Comparison of ENCODE assay signal across 13 cellular contexts in genomic region chr3:101567528-101568317, GRCh38. TPM values are rescaled to one million over a fixed set of nuclear protein-coding genes. Genes with fewer than 3 reads are reported as not detected.
DNase-seq lines count a peak whose midpoint lies in the region; ATAC-seq, FAIRE-seq and TF ChIP-seq lines count a peak whose summit lies in the region.
"Had no signal": no experiment of that assay in that cellular context is flagged by ENCODE, and none has a peak within 500 bp of the region (broad histone marks: within the 10 kb centered on the region; RNA-seq: fewer than 3 reads in every experiment).

No MANE protein-coding gene starts in this region.

- no peak overlapping the region for H4K5ac ChIP-seq in H9 (ENCODE audit: insufficient read length, low read depth, low read length)

- no peak overlapping the region for H4K8ac ChIP-seq in H9 (replicated peaks; ENCODE audit: insufficient read length, low read depth, low read length)

- no peak overlapping the region for H2AFZ ChIP-seq in H9 (ENCODE audit: low read length)

- H2BK120ac ChIP-seq in H9 (ENCODE audit: low read depth, low read length, poor library complexity, severe bottlenecking), result no peak overlapping the region

- H3K27me3 ChIP-seq in adipocyte (replicated peaks; ENCODE audit: control insufficient read depth, insufficient read depth, low read length) (no peaks in the 10 kb centered on the region), H9 (ENCODE audit: insufficient read depth, low read length) (no peaks in the 10 kb centered on the region)
- H3K27me3 ChIP-seq: foreskin keratinocyte had no signal

- no peak overlapping the region for H3K23ac ChIP-seq in H9 (ENCODE audit: insufficient read length, low read depth, low read length)

- no peak overlapping the region for H3K27ac ChIP-seq in H9 (ENCODE audit: insufficient read length, low read depth, low read length)
- H3K27ac ChIP-seq: coronary artery, foreskin keratinocyte had no signal

- no peaks in the 10 kb centered on the region for H3K9me3 Mint-ChIP-seq in T-helper 1 cell treated with Interleukin-12 subunit alpha and Interleukin-12 subunit beta and Interleukin-4 antibody, amounts not matched to agents 30 μg/mL and 1 μg/mL, for 36 hours
- no peaks in the 10 kb centered on the region for H3K9me3 Mint-ChIP-seq in H9

- H2BK20ac ChIP-seq in H9 (ENCODE audit: low read depth, low read length, poor library complexity, severe bottlenecking), result no peak overlapping the region

- no peaks in the 10 kb centered on the region for H3K23me2 ChIP-seq in H9 (ENCODE audit: insufficient read length, low read depth, low read length, poor library complexity, severe bottlenecking)

- H3K14ac ChIP-seq in H9 (ENCODE audit: insufficient read depth, low read length), result no peak overlapping the region

- peaks cover 34% of the 10 kb centered on the region for H3K36me3 Mint-ChIP-seq in T-helper 1 cell treated with Interleukin-12 subunit alpha and Interleukin-12 subunit beta and Interleukin-4 antibody, amounts not matched to agents 30 μg/mL and 1 μg/mL, for 36 hours (ENCODE audit: low read depth)
- H3K36me3 Mint-ChIP-seq in H9 (ENCODE audit: insufficient read depth in 1 of 3, low read depth in 3 of 3), result peaks cover 26 to 37% (median 34%) of the 10 kb centered on the region in 3 experiments; a peak in 6 of 7 replicates

- no peak overlapping the region for H3K4ac ChIP-seq in H9 (ENCODE audit: low read depth, low read length)

- H4K20me1 ChIP-seq in H9 (ENCODE audit: control insufficient read depth, insufficient read depth, insufficient read length), result no peaks in the 10 kb centered on the region

- H3K4me3 Mint-ChIP-seq in T-helper 1 cell treated with Interleukin-12 subunit alpha and Interleukin-12 subunit beta and Interleukin-4 antibody, amounts not matched to agents 30 μg/mL and 1 μg/mL, for 36 hours, result no peak overlapping the region
- H3K4me3 Mint-ChIP-seq in H9, result no peak overlapping the region

- peaks cover 19% of the 10 kb centered on the region for H3K36me3 ChIP-seq in adipocyte (ENCODE audit: control insufficient read depth, insufficient read depth, low read length, severe bottlenecking)

- H3T11ph ChIP-seq in H9 (ENCODE audit: low read length), result no peak overlapping the region

- peaks cover 15% of the 10 kb centered on the region for H3K79me2 ChIP-seq in H9 (ENCODE audit: insufficient read depth, low read length)

- H3K4me3 ChIP-seq in adipocyte (ENCODE audit: low read length), result no peak overlapping the region
- H3K4me3 ChIP-seq: coronary artery had no signal

- FAIRE-seq in GM12891 (lab: Jason Lieb, UNC), result no peak
- FAIRE-seq: keratinocyte had no signal

- no CpG with 5 or more reads among the region's 6 CpGs for WGBS in H9 (ENCODE audit: extremely low coverage, insufficient read length, low lambda C conversion rate)

- ATAC-seq in HG03342 (IDR thresholded peaks at IDR 0.05; ENCODE audit: unreplicated experiment), result no peak
- ATAC-seq: foreskin keratinocyte had no signal

- H3K27ac Mint-ChIP-seq in T-helper 1 cell treated with Interleukin-12 subunit alpha and Interleukin-12 subunit beta and Interleukin-4 antibody, amounts not matched to agents 30 μg/mL and 1 μg/mL, for 36 hours, result peak overlapping the region; percentile 38
- peak overlapping the region in 1 of 3 experiments; percentile 18; a peak in 1 of 7 replicates for H3K27ac Mint-ChIP-seq in H9

- no peak overlapping the region for H3K18ac ChIP-seq in H9 (ENCODE audit: insufficient read length, low read depth, low read length)

- H3K79me1 ChIP-seq in H9 (ENCODE audit: insufficient read depth, low read depth, low read length, poor library complexity, severe bottlenecking), result peaks cover 3% of the 10 kb centered on the region

- no peak overlapping the region for H3K56ac ChIP-seq in H9 (ENCODE audit: insufficient read length, low read depth, low read length)

- H2AK5ac ChIP-seq in H9 (ENCODE audit: insufficient read length, low read length), result no peak overlapping the region

- H3K9me3 ChIP-seq in adipocyte (ENCODE audit: control insufficient read depth, low read length), result no peaks in the 10 kb centered on the region
- no peaks in the 10 kb centered on the region for H3K9me3 ChIP-seq in H9 (ENCODE audit: control insufficient read depth, low read depth, low read length)

- TF ChIP-seq CTCF in H9 (conservative IDR thresholded peaks at IDR 0.05), result no peak

- H2BK15ac ChIP-seq in H9 (ENCODE audit: low read depth, low read length), result no peak overlapping the region

- H2BK5ac ChIP-seq in H9 (ENCODE audit: insufficient read length, low read length), result no peak overlapping the region

- DNase-seq in GM12891 (ENCODE audit: insufficient read length, low spot score) (no peak), adipocyte (ENCODE audit: low read depth) (peak; percentile 44), NCI-H146 (lab: John Stamatoyannopoulos, UW) (no peak), H9 (no peak)
- DNase-seq in stimulated activated CD4-positive, alpha-beta T cell treated with anti-CD3 and anti-CD28 coated beads, Interleukin-2, amount 100 ng/mL, for 4 hours (ENCODE audit: low read depth), result peak; percentile 48
- DNase-seq in NK-92 treated with Interleukin-12 subunit alpha and Interleukin-12 subunit beta, amount 100 ng/mL, for 24 hours (lab: John Stamatoyannopoulos, UW), result no peak
- DNase-seq: foreskin keratinocyte, GOT3, SW 1271 had no signal

- no peak overlapping the region for H3K4me2 ChIP-seq in H9 (ENCODE audit: insufficient read depth, insufficient read length, low read length)

- H3K27me3 Mint-ChIP-seq in T-helper 1 cell treated with Interleukin-12 subunit alpha and Interleukin-12 subunit beta and Interleukin-4 antibody, amounts not matched to agents 30 μg/mL and 1 μg/mL, for 36 hours (ENCODE audit: low read depth), result no peaks in the 10 kb centered on the region
- H3K27me3 Mint-ChIP-seq in H9 (ENCODE audit: low read depth), result no peaks in the 10 kb centered on the region

- peaks cover 36% of the 10 kb centered on the region for H3K4me1 Mint-ChIP-seq in T-helper 1 cell treated with Interleukin-12 subunit alpha and Interleukin-12 subunit beta and Interleukin-4 antibody, amounts not matched to agents 30 μg/mL and 1 μg/mL, for 36 hours (ENCODE audit: low read depth)
- H3K4me1 Mint-ChIP-seq in H9, result peaks cover 11 to 13% of the 10 kb centered on the region in 2 experiments

- H3K9ac ChIP-seq in adipocyte (ENCODE audit: low read length) (no peak overlapping the region), H9 (ENCODE audit: extremely low read depth, insufficient read length, low read length) (no peak overlapping the region)

- H2BK12ac ChIP-seq in H9 (ENCODE audit: insufficient read length, low read depth, low read length), result no peak overlapping the region

- TF ChIP-seq POLR2A in GM12891 (IDR thresholded peaks at IDR 0.05; ENCODE audit: low read depth, low read length), result peak; percentile 63

- H4K91ac ChIP-seq in H9 (ENCODE audit: insufficient read length, low read depth, low read length), result no peak overlapping the region

- H3K4me1 ChIP-seq in adipocyte (ENCODE audit: control insufficient read depth, insufficient read depth, low read length), result peaks cover 9% of the 10 kb centered on the region
- no peaks in the 10 kb centered on the region; the same call in 1 of the 2 replicates for H3K4me1 ChIP-seq in H9 (ENCODE audit: insufficient read depth, low read length)
- H3K4me1 ChIP-seq: foreskin keratinocyte had no signal

TF ChIP-seq in GM12891, 5 proteins besides CTCF, POLR2A, EP300 and RAD21:
- TF ChIP-seq TAF1 (IDR thresholded peaks at IDR 0.05; ENCODE audit: low read depth, low read length) (no peak), POU2F2 (IDR thresholded peaks at IDR 0.05; ENCODE audit: low read depth, low read length) (no peak), SPI1 (IDR thresholded peaks at IDR 0.05; ENCODE audit: low read depth, low read length) (no peak)

RNA-seq across cellular contexts. Expression of gene TRMT10C, which starts 6.1 kb away (rescaled TPM):
- 28.6 TPM for polyA plus RNA-seq in GM12891 (2012; ENCODE audit: low read depth, missing spikeins)
- total RNA-seq in H9 (2021), result 53.6 and 58.7 TPM in 2 replicates

RNA-seq across cellular contexts. Expression of gene PCNP, which starts 6.3 kb away (rescaled TPM):
- polyA plus RNA-seq in GM12891 (2012; ENCODE audit: low read depth, missing spikeins), result 61.4 TPM
- total RNA-seq in H9 (2021), result 209 and 216 TPM in 2 replicates

RNA-seq across cellular contexts. Expression of gene SENP7, which starts 54.7 kb away (rescaled TPM):
- polyA plus RNA-seq in GM12891 (2012; ENCODE audit: low read depth, missing spikeins), result 4.3 TPM
- 8.0 and 8.4 TPM in 2 replicates for total RNA-seq in H9 (2021)

Comparison
In these comparisons a context has a peak if more than half of its experiments do, and no peak if none do; other contexts are left out.
1. DNase-seq: peak in adipocyte (single experiment) and stimulated activated CD4-positive, alpha-beta T cell treated with anti-CD3 and anti-CD28 coated beads, Interleukin-2, amount 100 ng/mL, for 4 hours (single experiment); none in GM12891 (single experiment), NCI-H146 (single experiment), H9 (single experiment) and NK-92 treated with Interleukin-12 subunit alpha and Interleukin-12 subunit beta, amount 100 ng/mL, for 24 hours (single experiment).